In the genomic region with DNA sequence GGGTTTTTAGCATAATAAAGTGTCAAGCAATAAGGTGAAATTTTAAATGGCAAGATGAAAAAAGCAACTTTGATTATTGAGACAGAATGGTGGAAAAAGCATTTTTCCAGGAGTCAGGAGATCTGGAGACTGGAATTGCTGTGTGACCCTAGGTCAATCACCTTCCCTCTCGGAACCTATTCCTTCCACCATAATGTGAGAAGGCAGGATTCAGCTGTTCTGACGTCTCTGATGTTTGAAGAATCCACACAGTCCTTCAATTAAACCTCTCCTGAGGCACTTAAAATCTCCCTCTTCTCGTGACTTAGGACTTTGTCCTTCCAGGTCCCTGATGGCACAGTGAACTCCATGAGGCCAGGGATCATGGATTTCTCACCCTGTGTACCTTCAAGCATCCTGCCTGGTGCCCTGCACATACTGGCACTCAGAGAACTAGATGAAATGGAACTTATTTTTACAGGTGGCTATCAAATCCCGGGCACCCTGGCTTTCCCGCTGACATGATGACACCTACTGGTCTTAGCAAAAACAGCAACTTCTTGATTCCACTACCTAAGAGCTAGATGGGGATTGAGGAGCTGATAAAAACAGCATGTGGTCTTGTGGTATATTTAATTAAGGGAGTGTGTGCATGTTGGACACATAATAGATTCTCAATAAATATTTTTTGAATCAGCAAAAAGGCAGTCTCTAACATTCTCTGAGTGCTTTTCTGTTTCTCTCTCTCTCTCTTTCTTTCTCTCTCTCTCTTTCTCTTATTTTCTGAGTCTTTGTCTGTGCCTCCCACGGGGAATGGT, we compare ENCODE assay signal across 2 cellular contexts.
TF ChIP-seq lines count a peak whose summit lies in the region.

No MANE protein-coding gene starts in this region.

TF ChIP-seq in SK-N-SH, 30 proteins besides CTCF, POLR2A, EP300 and RAD21 (continued from another document and continues in another):
- TF ChIP-seq, protein P1, sequence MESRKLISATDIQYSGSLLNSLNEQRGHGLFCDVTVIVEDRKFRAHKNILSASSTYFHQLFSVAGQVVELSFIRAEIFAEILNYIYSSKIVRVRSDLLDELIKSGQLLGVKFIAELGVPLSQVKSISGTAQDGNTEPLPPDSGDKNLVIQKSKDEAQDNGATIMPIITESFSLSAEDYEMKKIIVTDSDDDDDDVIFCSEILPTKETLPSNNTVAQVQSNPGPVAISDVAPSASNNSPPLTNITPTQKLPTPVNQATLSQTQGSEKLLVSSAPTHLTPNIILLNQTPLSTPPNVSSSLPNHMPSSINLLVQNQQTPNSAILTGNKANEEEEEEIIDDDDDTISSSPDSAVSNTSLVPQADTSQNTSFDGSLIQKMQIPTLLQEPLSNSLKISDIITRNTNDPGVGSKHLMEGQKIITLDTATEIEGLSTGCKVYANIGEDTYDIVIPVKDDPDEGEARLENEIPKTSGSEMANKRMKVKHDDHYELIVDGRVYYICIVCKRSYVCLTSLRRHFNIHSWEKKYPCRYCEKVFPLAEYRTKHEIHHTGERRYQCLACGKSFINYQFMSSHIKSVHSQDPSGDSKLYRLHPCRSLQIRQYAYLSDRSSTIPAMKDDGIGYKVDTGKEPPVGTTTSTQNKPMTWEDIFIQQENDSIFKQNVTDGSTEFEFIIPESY (IDR thresholded peaks at IDR 0.05; ENCODE audit: borderline replicate concordance, low read depth): no peak
- no peak for TF ChIP-seq YY1 (IDR thresholded peaks at IDR 0.05; ENCODE audit: low read depth)
- TF ChIP-seq POLR2AphosphoS5 (IDR thresholded peaks at IDR 0.05; ENCODE audit: low read depth, low read length): no peak
- no peak for TF ChIP-seq MEF2A (IDR thresholded peaks at IDR 0.05; ENCODE audit: borderline replicate concordance, low read depth)
- no peak for TF ChIP-seq JUND (IDR thresholded peaks at IDR 0.05)
- no peak for TF ChIP-seq TCF12 (IDR thresholded peaks at IDR 0.05)
- peak; percentile 68 for TF ChIP-seq GATA2 (CRISPR knock-in tag; IDR thresholded peaks at IDR 0.05)
- no peak for TF ChIP-seq SIN3A (IDR thresholded peaks at IDR 0.05; ENCODE audit: borderline replicate concordance, low read depth, low read length)
- peak; percentile 78 for TF ChIP-seq CHD2 (IDR thresholded peaks at IDR 0.05; ENCODE audit: low read length, partially characterized antibody)
- TF ChIP-seq TEAD4 (IDR thresholded peaks at IDR 0.05; ENCODE audit: borderline replicate concordance, insufficient read depth): no peak
- peak; percentile 93 for TF ChIP-seq SMC3 (IDR thresholded peaks at IDR 0.05; ENCODE audit: low read depth, low read length)
- TF ChIP-seq NFIC (IDR thresholded peaks at IDR 0.05; ENCODE audit: borderline replicate concordance): no peak
- TF ChIP-seq, protein P2, sequence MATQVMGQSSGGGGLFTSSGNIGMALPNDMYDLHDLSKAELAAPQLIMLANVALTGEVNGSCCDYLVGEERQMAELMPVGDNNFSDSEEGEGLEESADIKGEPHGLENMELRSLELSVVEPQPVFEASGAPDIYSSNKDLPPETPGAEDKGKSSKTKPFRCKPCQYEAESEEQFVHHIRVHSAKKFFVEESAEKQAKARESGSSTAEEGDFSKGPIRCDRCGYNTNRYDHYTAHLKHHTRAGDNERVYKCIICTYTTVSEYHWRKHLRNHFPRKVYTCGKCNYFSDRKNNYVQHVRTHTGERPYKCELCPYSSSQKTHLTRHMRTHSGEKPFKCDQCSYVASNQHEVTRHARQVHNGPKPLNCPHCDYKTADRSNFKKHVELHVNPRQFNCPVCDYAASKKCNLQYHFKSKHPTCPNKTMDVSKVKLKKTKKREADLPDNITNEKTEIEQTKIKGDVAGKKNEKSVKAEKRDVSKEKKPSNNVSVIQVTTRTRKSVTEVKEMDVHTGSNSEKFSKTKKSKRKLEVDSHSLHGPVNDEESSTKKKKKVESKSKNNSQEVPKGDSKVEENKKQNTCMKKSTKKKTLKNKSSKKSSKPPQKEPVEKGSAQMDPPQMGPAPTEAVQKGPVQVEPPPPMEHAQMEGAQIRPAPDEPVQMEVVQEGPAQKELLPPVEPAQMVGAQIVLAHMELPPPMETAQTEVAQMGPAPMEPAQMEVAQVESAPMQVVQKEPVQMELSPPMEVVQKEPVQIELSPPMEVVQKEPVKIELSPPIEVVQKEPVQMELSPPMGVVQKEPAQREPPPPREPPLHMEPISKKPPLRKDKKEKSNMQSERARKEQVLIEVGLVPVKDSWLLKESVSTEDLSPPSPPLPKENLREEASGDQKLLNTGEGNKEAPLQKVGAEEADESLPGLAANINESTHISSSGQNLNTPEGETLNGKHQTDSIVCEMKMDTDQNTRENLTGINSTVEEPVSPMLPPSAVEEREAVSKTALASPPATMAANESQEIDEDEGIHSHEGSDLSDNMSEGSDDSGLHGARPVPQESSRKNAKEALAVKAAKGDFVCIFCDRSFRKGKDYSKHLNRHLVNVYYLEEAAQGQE (IDR thresholded peaks at IDR 0.05; ENCODE audit: low read depth, low read length): no peak
- no peak for TF ChIP-seq RXRA (IDR thresholded peaks at IDR 0.05; ENCODE audit: borderline replicate concordance, low read depth)
- TF ChIP-seq FOSL2 (IDR thresholded peaks at IDR 0.05; ENCODE audit: borderline replicate concordance, low read depth): no peak
- no peak for TF ChIP-seq RFX5 (IDR thresholded peaks at IDR 0.05; ENCODE audit: low read length)
- TF ChIP-seq, protein P3, sequence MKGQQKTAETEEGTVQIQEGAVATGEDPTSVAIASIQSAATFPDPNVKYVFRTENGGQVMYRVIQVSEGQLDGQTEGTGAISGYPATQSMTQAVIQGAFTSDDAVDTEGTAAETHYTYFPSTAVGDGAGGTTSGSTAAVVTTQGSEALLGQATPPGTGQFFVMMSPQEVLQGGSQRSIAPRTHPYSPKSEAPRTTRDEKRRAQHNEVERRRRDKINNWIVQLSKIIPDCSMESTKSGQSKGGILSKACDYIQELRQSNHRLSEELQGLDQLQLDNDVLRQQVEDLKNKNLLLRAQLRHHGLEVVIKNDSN (IDR thresholded peaks at IDR 0.05; ENCODE audit: borderline replicate concordance, low read depth): no peak
- TF ChIP-seq, protein P4, sequence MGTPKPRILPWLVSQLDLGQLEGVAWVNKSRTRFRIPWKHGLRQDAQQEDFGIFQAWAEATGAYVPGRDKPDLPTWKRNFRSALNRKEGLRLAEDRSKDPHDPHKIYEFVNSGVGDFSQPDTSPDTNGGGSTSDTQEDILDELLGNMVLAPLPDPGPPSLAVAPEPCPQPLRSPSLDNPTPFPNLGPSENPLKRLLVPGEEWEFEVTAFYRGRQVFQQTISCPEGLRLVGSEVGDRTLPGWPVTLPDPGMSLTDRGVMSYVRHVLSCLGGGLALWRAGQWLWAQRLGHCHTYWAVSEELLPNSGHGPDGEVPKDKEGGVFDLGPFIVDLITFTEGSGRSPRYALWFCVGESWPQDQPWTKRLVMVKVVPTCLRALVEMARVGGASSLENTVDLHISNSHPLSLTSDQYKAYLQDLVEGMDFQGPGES (IDR thresholded peaks at IDR 0.05; ENCODE audit: low read depth, low read length): no peak
- TF ChIP-seq, protein P5, sequence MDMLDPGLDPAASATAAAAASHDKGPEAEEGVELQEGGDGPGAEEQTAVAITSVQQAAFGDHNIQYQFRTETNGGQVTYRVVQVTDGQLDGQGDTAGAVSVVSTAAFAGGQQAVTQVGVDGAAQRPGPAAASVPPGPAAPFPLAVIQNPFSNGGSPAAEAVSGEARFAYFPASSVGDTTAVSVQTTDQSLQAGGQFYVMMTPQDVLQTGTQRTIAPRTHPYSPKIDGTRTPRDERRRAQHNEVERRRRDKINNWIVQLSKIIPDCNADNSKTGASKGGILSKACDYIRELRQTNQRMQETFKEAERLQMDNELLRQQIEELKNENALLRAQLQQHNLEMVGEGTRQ (IDR thresholded peaks at IDR 0.05; ENCODE audit: borderline replicate concordance, low read depth, low read length): no peak
- no peak for TF ChIP-seq EZH2phosphoT487 (IDR thresholded peaks at IDR 0.05; ENCODE audit: borderline replicate concordance, low read depth)
- no peak for TF ChIP-seq TAF1 (IDR thresholded peaks at IDR 0.05; ENCODE audit: borderline replicate concordance, low read depth, low read length)

TF ChIP-seq in K562, 482 proteins besides CTCF, POLR2A, EP300 and RAD21 (continued from another document):
- TF ChIP-seq, protein P6, sequence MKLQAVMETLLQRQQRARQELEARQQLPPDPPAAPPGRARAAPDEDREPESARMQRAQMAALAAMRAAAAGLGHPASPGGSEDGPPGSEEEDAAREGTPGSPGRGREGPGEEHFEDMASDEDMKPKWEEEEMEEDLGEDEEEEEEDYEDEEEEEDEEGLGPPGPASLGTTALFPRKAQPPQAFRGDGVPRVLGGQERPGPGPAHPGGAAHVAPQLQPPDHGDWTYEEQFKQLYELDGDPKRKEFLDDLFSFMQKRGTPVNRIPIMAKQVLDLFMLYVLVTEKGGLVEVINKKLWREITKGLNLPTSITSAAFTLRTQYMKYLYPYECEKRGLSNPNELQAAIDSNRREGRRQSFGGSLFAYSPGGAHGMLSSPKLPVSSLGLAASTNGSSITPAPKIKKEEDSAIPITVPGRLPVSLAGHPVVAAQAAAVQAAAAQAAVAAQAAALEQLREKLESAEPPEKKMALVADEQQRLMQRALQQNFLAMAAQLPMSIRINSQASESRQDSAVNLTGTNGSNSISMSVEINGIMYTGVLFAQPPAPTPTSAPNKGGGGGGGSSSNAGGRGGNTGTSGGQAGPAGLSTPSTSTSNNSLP (IDR thresholded peaks at IDR 0.05; ENCODE audit: borderline replicate concordance, low read depth, low read length): 0 out of 2 replicates have a peak, but pooled peaks have one; percentile 40
- TF ChIP-seq, protein P7, sequence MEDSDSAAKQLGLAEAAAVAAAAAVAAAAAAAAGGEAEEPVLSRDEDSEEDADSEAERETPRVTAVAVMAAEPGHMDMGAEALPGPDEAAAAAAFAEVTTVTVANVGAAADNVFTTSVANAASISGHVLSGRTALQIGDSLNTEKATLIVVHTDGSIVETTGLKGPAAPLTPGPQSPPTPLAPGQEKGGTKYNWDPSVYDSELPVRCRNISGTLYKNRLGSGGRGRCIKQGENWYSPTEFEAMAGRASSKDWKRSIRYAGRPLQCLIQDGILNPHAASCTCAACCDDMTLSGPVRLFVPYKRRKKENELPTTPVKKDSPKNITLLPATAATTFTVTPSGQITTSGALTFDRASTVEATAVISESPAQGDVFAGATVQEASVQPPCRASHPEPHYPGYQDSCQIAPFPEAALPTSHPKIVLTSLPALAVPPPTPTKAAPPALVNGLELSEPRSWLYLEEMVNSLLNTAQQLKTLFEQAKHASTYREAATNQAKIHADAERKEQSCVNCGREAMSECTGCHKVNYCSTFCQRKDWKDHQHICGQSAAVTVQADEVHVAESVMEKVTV (CRISPR knock-in tag; IDR thresholded peaks at IDR 0.05): peak; percentile 55; the same call in 1 of the 2 replicates
- peak; percentile 60; the same call in 1 of the 2 replicates for TF ChIP-seq STAG1 (CRISPR knock-in tag; IDR thresholded peaks at IDR 0.05; ENCODE audit: borderline replicate concordance)
- TF ChIP-seq ZNF445 (CRISPR knock-in tag; IDR thresholded peaks at IDR 0.05; ENCODE audit: low read depth): no peak
- 0 out of 2 replicates have a peak, but pooled peaks have one; percentile 12 for TF ChIP-seq CTBP1 (IDR thresholded peaks at IDR 0.05; ENCODE audit: borderline replicate concordance)
- peak; percentile 72 for TF ChIP-seq SMC3 (conservative IDR thresholded peaks at IDR 0.05; ENCODE audit: insufficient read depth, low read depth, low read length)
